ENCODE assay signal across 8 cellular contexts in the genomic region with DNA sequence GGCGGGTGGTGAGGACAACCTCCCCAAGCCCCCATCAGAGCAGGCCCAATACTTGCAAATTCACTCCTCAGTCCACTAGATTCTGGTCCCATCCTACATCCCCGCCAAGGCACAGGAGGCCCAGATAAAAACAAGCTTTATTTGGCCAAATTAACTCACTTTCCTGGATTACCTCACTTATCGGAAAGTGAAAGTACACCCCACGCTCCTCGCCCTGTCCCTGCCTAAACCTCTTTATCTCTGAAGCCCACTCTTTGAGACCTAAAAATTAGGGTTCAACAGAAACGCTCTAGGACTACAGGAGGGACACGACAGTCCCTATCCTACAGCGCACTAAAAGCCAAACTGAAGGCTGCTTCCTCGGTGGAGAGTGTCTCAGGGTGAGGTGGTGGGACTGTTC. TPM values are rescaled to one million over a fixed set of nuclear protein-coding genes. Genes with fewer than 3 reads are reported as not detected.
DNase-seq lines count a peak whose midpoint lies in the region; FAIRE-seq and TF ChIP-seq lines count a peak whose summit lies in the region.
"Not testable (repeated sequence)": the region's sequence is repeated elsewhere in the genome, so short reads cannot be mapped to it uniquely, and the experiment has no call there.
"Had no signal": no experiment of that assay in that cellular context is flagged by ENCODE, and none has a peak within 500 bp of the region (broad histone marks: within the 10 kb centered on the region; RNA-seq: fewer than 3 reads in every experiment).

No MANE protein-coding gene starts in this region.

- 30% methylated on average over 9 of the region's 9 CpGs for WGBS in esophagus muscularis mucosa
- WGBS in sigmoid colon, 2 donors: 37 to 65% methylated on average over 9 of the region's 9 CpGs

- H3K4me1 ChIP-seq in esophagus muscularis mucosa: peaks cover 0 to 50% (median 33%) of the 10 kb centered on the region in 4 donors
- not testable (repeated sequence) for H3K4me1 ChIP-seq in kidney (ENCODE audit: control insufficient read depth in 1 of 2, insufficient read depth in 1 of 2, low read depth in 1 of 2, low read length in 2 of 2)
- peaks cover 0 to 19% (median 7%) of the 10 kb centered on the region in 4 donors for H3K4me1 ChIP-seq in sigmoid colon
- peaks cover 0 to 28% (median 0%) of the 10 kb centered on the region in 4 donors for H3K4me1 ChIP-seq in tibial artery

- TF ChIP-seq POLR2A in esophagus muscularis mucosa (IDR thresholded peaks at IDR 0.05; ENCODE audit: low read depth); sigmoid colon (IDR thresholded peaks at IDR 0.05): not testable (repeated sequence)

- H3K36me3 Mint-ChIP-seq in HFFc6 (ENCODE audit: low read depth): not testable (repeated sequence)

- TF ChIP-seq EP300 in esophagus muscularis mucosa (IDR thresholded peaks at IDR 0.05); sigmoid colon (IDR thresholded peaks at IDR 0.05): not testable (repeated sequence)

- intact Hi-C loops in esophagus muscularis mucosa (cut with DNase I); kidney (cut with DNase I); tibial artery (cut with DNase I; ENCODE audit: low total_unique reads): not testable (repeated sequence)
- intact Hi-C loops in sigmoid colon (cut with DNase I): loop anchor here (2.0 kb wide), 1 partner anchor 23 kb away; no protein-coding TSS in a partner anchor

- H3K9me3 ChIP-seq in esophagus muscularis mucosa; kidney (ENCODE audit: control insufficient read depth in 1 of 2, low read length in 2 of 2); sigmoid colon; tibial artery: not testable (repeated sequence)

- in situ Hi-C loops in astrocyte of the spinal cord (cut with HindIII; ENCODE audit: low sequenced_read_pairs): not testable (repeated sequence)

- DNase-seq in HFFc6; esophagus muscularis mucosa (ENCODE audit: extremely low spot score); sigmoid colon; tibial artery: not testable (repeated sequence)
- DNase-seq in astrocyte of the spinal cord (ENCODE audit: low read depth, low spot score) (peak; percentile 48), kidney (peak; percentile 21), myocyte (ENCODE audit: low read depth) (peak; percentile 41)

- H3K9ac ChIP-seq in kidney (ENCODE audit: low read length in 2 of 2): peak overlapping the region in 1 of 2 donors; percentile 40

- H3K27ac Mint-ChIP-seq in HFFc6: not testable (repeated sequence)

- H3K27ac ChIP-seq in esophagus muscularis mucosa (replicated peaks in 1 of 4): peak overlapping the region; percentile 92 to 96 (median 95)
- H3K27ac ChIP-seq in kidney (ENCODE audit: low read depth in 2 of 2, low read length in 2 of 2): peak overlapping the region; percentile 51 to 53
- peak overlapping the region; percentile 65 to 90 (median 81) for H3K27ac ChIP-seq in sigmoid colon
- H3K27ac ChIP-seq in tibial artery: peak overlapping the region; percentile 84 to 94

- H3K27me3 Mint-ChIP-seq in HFFc6 (ENCODE audit: insufficient read depth): peaks cover 73% of the 10 kb centered on the region

- H3K9me3 Mint-ChIP-seq in HFFc6: not testable (repeated sequence)

- peak overlapping the region; percentile 72; the same call in 1 of the 2 replicates for H3K4me3 Mint-ChIP-seq in HFFc6

- H3K4me1 Mint-ChIP-seq in HFFc6 (ENCODE audit: low read depth): not testable (repeated sequence)

- not testable (repeated sequence) for FAIRE-seq in kidney (lab: Jason Lieb, UNC)

- not testable (repeated sequence) for H3K27me3 ChIP-seq in esophagus muscularis mucosa, sigmoid colon, tibial artery

- H3K4me3 ChIP-seq in astrocyte of the spinal cord (ENCODE audit: low read depth, low read length) (peak overlapping the region; percentile 28), esophagus muscularis mucosa (peak overlapping the region; percentile 48 to 56 (median 52)), sigmoid colon (peak overlapping the region in 3 of 4 donors; percentile 6 to 32 (median 27)), tibial artery (peak overlapping the region; percentile 33 to 48)
- not testable (repeated sequence) for H3K4me3 ChIP-seq in kidney (ENCODE audit: low read length in 2 of 2)

- H3K36me3 ChIP-seq in esophagus muscularis mucosa; kidney (ENCODE audit: control insufficient read depth in 1 of 2, insufficient read depth in 2 of 2, low read length in 2 of 2); sigmoid colon; tibial artery: not testable (repeated sequence)

- not testable (repeated sequence) for TF ChIP-seq CTCF in HFFc6 (IDR thresholded peaks at IDR 0.05); astrocyte of the spinal cord (IDR thresholded peaks at IDR 0.05; ENCODE audit: low read depth, low read length); esophagus muscularis mucosa (IDR thresholded peaks at IDR 0.05); kidney (IDR thresholded peaks at IDR 0.05; ENCODE audit: borderline replicate concordance, extremely low read depth, insufficient read depth); sigmoid colon (IDR thresholded peaks at IDR 0.05); tibial artery (IDR thresholded peaks at IDR 0.05)

RNA-seq across cellular contexts. Expression of a gene that starts 24.2 kb away (rescaled TPM):
- under 1 TPM in 4 of 6 experiments, not detected in 2; 0.35 to 0.73 (median 0.38) TPM for total RNA-seq in HFFc6 (2021; fragmentation: NEBNext Ultra II Directional; extraction: Animal tissue kit (Norgen Biotek cat#: 25700))
- total RNA-seq in esophagus muscularis mucosa (1 to 10 TPM in 3 of 4 donors, under 1 TPM in 1; 0.83 to 3.6 (median 2.5) TPM), kidney (24.5 TPM), myocyte (2.3 and 2.6 TPM in 2 replicates), sigmoid colon (1 to 10 TPM in 1 of 4 donors, under 1 TPM in 2, not detected in 1; 0.66 to 1.2 (median 0.71) TPM)
- polyA plus RNA-seq in kidney (ENCODE audit: insufficient read depth, low read depth, low replicate concordance) (13.9 TPM), sigmoid colon (under 1 TPM in 1 of 3 donors, not detected in 2; 0.38 TPM)
- polyA plus RNA-seq in myocyte (2012): 14.3 TPM

RNA-seq across cellular contexts. Expression of a gene that starts 45.0 kb away (rescaled TPM):
- total RNA-seq in HFFc6 (2021; fragmentation: NEBNext Ultra II Directional; extraction: Animal tissue kit (Norgen Biotek cat#: 25700)): under 1 TPM in 1 of 6 experiments, not detected in 5; 0.13 TPM
- total RNA-seq in esophagus muscularis mucosa: 1 to 10 TPM in 1 of 4 donors, under 1 TPM in 1, not detected in 2; 0.83 to 2.0 TPM
- 4.8 TPM for total RNA-seq in kidney
- 0.24 TPM for polyA plus RNA-seq in kidney (ENCODE audit: insufficient read depth, low read depth, low replicate concordance)
- 1.2 and 1.4 TPM in 2 replicates for total RNA-seq in myocyte
- 0.71 TPM for polyA plus RNA-seq in myocyte (2012)
- 1 to 10 TPM in 1 of 4 donors, not detected in 3; 1.4 TPM for total RNA-seq in sigmoid colon
- under 1 TPM in 1 of 3 donors, not detected in 2; 0.03 TPM for polyA plus RNA-seq in sigmoid colon
- total RNA-seq: H4 had no signal

RNA-seq across cellular contexts. Expression of a gene that starts 49.6 kb away (rescaled TPM):
- 1 to 10 TPM in 5 of 6 experiments, under 1 TPM in 1; 0.12 to 2.1 (median 1.6) TPM for total RNA-seq in HFFc6 (2021; fragmentation: NEBNext Ultra II Directional; extraction: Animal tissue kit (Norgen Biotek cat#: 25700))
- total RNA-seq in esophagus muscularis mucosa: under 1 TPM in 3 of 4 donors, not detected in 1; 0.23 to 0.42 (median 0.32) TPM
- total RNA-seq in kidney: 22.0 TPM
- 11.4 TPM for polyA plus RNA-seq in kidney (ENCODE audit: insufficient read depth, low read depth, low replicate concordance)
- total RNA-seq in myocyte: 1.6 and 2.3 TPM in 2 replicates
- polyA plus RNA-seq in myocyte (2012): 21.8 TPM
- total RNA-seq in sigmoid colon: not detected
- polyA plus RNA-seq in sigmoid colon: not detected
